22 cellular contexts compared by ENCODE assay signal in the genomic region with DNA sequence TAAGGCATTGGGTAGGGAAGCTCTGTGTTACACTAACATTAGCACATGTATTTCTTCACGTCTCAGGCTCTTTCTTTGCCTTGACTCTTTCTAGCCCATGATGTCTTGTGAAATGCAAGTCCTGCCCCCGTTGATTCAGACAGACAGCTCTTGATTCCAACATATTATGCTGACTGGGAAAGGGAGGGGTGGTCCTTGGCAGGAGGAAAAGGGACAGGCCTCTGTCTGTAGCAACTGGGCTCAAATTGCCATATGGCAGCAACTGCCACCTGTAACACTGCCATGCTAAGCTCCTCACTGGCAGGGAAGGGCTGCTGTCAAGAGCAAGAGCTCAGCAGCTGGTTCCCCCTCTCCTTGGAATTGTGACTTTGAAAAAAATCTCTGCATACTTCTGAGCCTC. TPM values are rescaled to one million over a fixed set of nuclear protein-coding genes. Genes with fewer than 3 reads are reported as not detected.
A peak's percentile ranks its signal among the peaks of the same experiment; 100 is the strongest.
DNase-seq lines count a peak whose midpoint lies in the region; ATAC-seq, FAIRE-seq and TF ChIP-seq lines count a peak whose summit lies in the region.
"Had no signal": no experiment of that assay in that cellular context is flagged by ENCODE, and none has a peak within 500 bp of the region (broad histone marks: within the 10 kb centered on the region; RNA-seq: fewer than 3 reads in every experiment).

No MANE protein-coding gene starts in this region.

- no peak for FAIRE-seq in pancreas (lab: Jason Lieb, UNC)
- FAIRE-seq: G401.6, RCC 7860 had no signal

- H3K36me3 ChIP-seq in adipocyte (ENCODE audit: control insufficient read depth, insufficient read depth, low read length, severe bottlenecking) (no peaks in the 10 kb centered on the region), subcutaneous abdominal adipose tissue (ENCODE audit: control insufficient read depth in 5 of 5, insufficient read depth in 5 of 5, low read length in 5 of 5) (no peaks in the 10 kb centered on the region), pancreas (no peaks in the 10 kb centered on the region)
- H3K36me3 ChIP-seq: BE2C had no signal

- DNase-seq in NCI-H1092 treated with DMSO at 0.1 percent for 48 hours (lab: John Stamatoyannopoulos, UW) = peak; percentile 12
- DNase-seq in NCI-H1092 (lab: John Stamatoyannopoulos, UW) = no peak
- peak; percentile 95 for DNase-seq in NCI-H2171 treated with DMSO at 0.1 percent for 48 hours (lab: John Stamatoyannopoulos, UW)
- no peak for DNase-seq in adipocyte (ENCODE audit: low read depth)
- DNase-seq in SK-N-DZ (ENCODE audit: low spot score) = no peak
- DNase-seq in pancreas = no peak
- no peak for DNase-seq in dorsolateral prefrontal cortex
- DNase-seq: BE2C; CD4-positive, alpha-beta T cell; DMS79 treated with DMSO at 0.1 percent for 48 hours; HCEC 1CT; NCI-H1417; NCI-H2081; NCI-H510A treated with DMSO at 0.1 percent for 48 hours; Right ventricle myocardium superior had no signal

- ATAC-seq in pancreas = no peak
- ATAC-seq: SK-N-SH treated with all-trans-retinoic acid at 6 μM for 48 hours had no signal

- H3K9ac ChIP-seq in adipocyte (ENCODE audit: low read length) (peak overlapping the region; percentile 79), subcutaneous abdominal adipose tissue (ENCODE audit: low read length in 5 of 5) (no peak overlapping the region)

- peak overlapping the region; percentile 31 for H3K4me3 ChIP-seq in adipocyte (ENCODE audit: low read length)
- no peak overlapping the region for H3K4me3 ChIP-seq in subcutaneous abdominal adipose tissue (ENCODE audit: low read depth in 1 of 5, low read length in 5 of 5)
- no peak overlapping the region for H3K4me3 ChIP-seq in pancreas
- no peak overlapping the region for H3K4me3 ChIP-seq in dorsolateral prefrontal cortex

- H3K9me3 ChIP-seq in adipocyte (ENCODE audit: control insufficient read depth, low read length) (no peaks in the 10 kb centered on the region), subcutaneous abdominal adipose tissue (ENCODE audit: control insufficient read depth in 5 of 5, low read length in 5 of 5) (no peaks in the 10 kb centered on the region), pancreas (no peaks in the 10 kb centered on the region)
- H3K9me3 ChIP-seq: BE2C had no signal

- WGBS in pancreas, 2 donors = 73 to 88% methylated on average over 2 of the region's 2 CpGs

- H3K27me3 ChIP-seq in adipocyte (replicated peaks; ENCODE audit: control insufficient read depth, insufficient read depth, low read length) = no peaks in the 10 kb centered on the region
- H3K27me3 ChIP-seq in subcutaneous abdominal adipose tissue (ENCODE audit: control insufficient read depth in 5 of 5, insufficient read depth in 4 of 5, low read length in 5 of 5) = no peaks in the 10 kb centered on the region
- no peaks in the 10 kb centered on the region for H3K27me3 ChIP-seq in pancreas
- no peaks in the 10 kb centered on the region for H3K27me3 ChIP-seq in dorsolateral prefrontal cortex
- H3K27me3 ChIP-seq: BE2C had no signal

- TF ChIP-seq CTCF in pancreas (IDR thresholded peaks at IDR 0.05) = no peak
- TF ChIP-seq CTCF in dorsolateral prefrontal cortex (IDR thresholded peaks at IDR 0.05 in 54 of 56, conservative IDR thresholded peaks at IDR 0.05 in 2 of 56; ENCODE audit: low read depth in 1 of 56, partially characterized antibody in 56 of 56) = no peak

- H3K27ac ChIP-seq in subcutaneous abdominal adipose tissue (ENCODE audit: low read depth, low read length) (peak overlapping the region; percentile 76), pancreas (no peak overlapping the region), dorsolateral prefrontal cortex (no peak overlapping the region)
- H3K27ac ChIP-seq: 22Rv1, HL-60 had no signal

- H3K4me1 ChIP-seq in adipocyte (ENCODE audit: control insufficient read depth, insufficient read depth, low read length) = peaks cover 48% of the 10 kb centered on the region
- peaks cover 3 to 49% (median 41%) of the 10 kb centered on the region in 5 donors for H3K4me1 ChIP-seq in subcutaneous abdominal adipose tissue (ENCODE audit: control insufficient read depth in 5 of 5, insufficient read depth in 5 of 5, low read length in 5 of 5)
- no peaks in the 10 kb centered on the region for H3K4me1 ChIP-seq in pancreas

- intact Hi-C loops in pancreas (cut with DNase I) = no loop called here
- intact Hi-C loops in dorsolateral prefrontal cortex (cut with DNase I) = loop anchor here in 1 of 2 donors (5.0 to 10.0 kb wide), 3 partner anchors 225 to 528 kb away; a partner anchor contains a TSS

RNA-seq across cellular contexts. Expression of a gene that starts 5.7 kb away (rescaled TPM):
- 0.10 and 0.61 TPM in 2 replicates for polyA plus RNA-seq in SK-N-DZ (2014; cell fraction: cytosol; rRNA removed)
- not detected in 2 replicates for polyA plus RNA-seq in SK-N-DZ (2014; cell fraction: nucleus; rRNA removed)
- total RNA-seq in pancreas = 1 to 10 TPM in 3 of 6 donors, under 1 TPM in 3; 0.75 to 2.5 (median 1.4) TPM
- polyA plus RNA-seq in pancreas = 1 to 10 TPM in 1 of 2 donors, under 1 TPM in 1; 0.42 to 1.1 TPM
- total RNA-seq in dorsolateral prefrontal cortex = 1 to 10 TPM in 5 of 120 experiments, under 1 TPM in 98, not detected in 17; 0.17 to 1.8 (median 0.44) TPM
- total RNA-seq: CD4-positive, alpha-beta T cell had no signal
- polyA plus RNA-seq: AG04450 had no signal

RNA-seq across cellular contexts. Expression of a gene that starts 24.8 kb away (rescaled TPM):
- polyA plus RNA-seq in SK-N-DZ (2014; cell fraction: cytosol; rRNA removed) = not detected in 2 replicates
- not detected in 2 replicates for polyA plus RNA-seq in SK-N-DZ (2014; cell fraction: nucleus; rRNA removed)
- total RNA-seq in pancreas = 1 to 10 TPM in 5 of 6 donors, under 1 TPM in 1; 0.14 to 3.3 (median 1.3) TPM
- polyA plus RNA-seq in pancreas = 1 to 10 TPM; 3.3 to 6.4 TPM
- total RNA-seq in dorsolateral prefrontal cortex = 1 to 10 TPM in 81 of 120 experiments, under 1 TPM in 37, not detected in 2; 0.28 to 7.0 (median 1.4) TPM
- total RNA-seq: CD4-positive, alpha-beta T cell had no signal

Comparison
In these comparisons a context has a peak if more than half of its experiments do, and no peak if none do; other contexts are left out.
1. DNase-seq: peak in NCI-H1092 treated with DMSO at 0.1 percent for 48 hours (single experiment) and NCI-H2171 treated with DMSO at 0.1 percent for 48 hours (single experiment); none in NCI-H1092 (single experiment), adipocyte (single experiment), SK-N-DZ (single experiment), pancreas (0 of 6) and dorsolateral prefrontal cortex (0 of 10).